Comparison of ENCODE assay signal across 13 cellular contexts in the genomic region with DNA sequence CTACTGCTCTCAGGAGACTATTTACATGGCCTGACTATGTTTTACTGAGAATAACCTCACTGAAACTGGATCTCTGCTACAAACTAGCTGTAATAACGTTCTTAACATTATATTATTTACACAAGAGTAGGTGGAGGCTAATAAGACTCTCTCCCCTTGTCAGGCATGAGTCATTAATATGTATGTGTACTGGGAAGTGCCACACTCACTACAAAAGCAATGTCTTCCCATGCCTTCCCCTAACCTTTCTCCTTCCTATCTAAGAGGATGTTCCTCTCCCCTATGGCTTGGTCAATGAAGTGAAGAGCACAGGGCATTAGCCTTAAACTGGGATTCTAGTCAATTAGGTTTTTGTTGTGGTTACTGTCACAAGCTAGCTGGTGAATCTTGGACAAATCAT.
A peak's percentile ranks its signal among the peaks of the same experiment; 100 is the strongest.
DNase-seq lines count a peak whose midpoint lies in the region; ATAC-seq lines count a peak whose summit lies in the region.
"Had no signal": no experiment of that assay in that cellular context is flagged by ENCODE, and none has a peak within 500 bp of the region (broad histone marks: within the 10 kb centered on the region; RNA-seq: fewer than 3 reads in every experiment).

No MANE protein-coding gene starts in this region.

- no peak for ATAC-seq in HG02973 (IDR thresholded peaks at IDR 0.05; ENCODE audit: unreplicated experiment)

- DNase-seq in NCI-H446 treated with DMSO at 0.1 percent for 48 hours (lab: John Stamatoyannopoulos, UW) (peak; percentile 45), NCI-H446 (lab: John Stamatoyannopoulos, UW) (no peak), NCI-H748 treated with DMSO at 0.1 percent for 48 hours (lab: John Stamatoyannopoulos, UW) (peak; percentile 80), fibroblast of peridontal ligament (ENCODE audit: extremely low read depth) (peak; percentile 20), stromal cell of bone marrow (ENCODE audit: low read depth) (peak; percentile 16), RKO (ENCODE audit: low spot score) (no peak)
- no peak for DNase-seq in effector CD8-positive, alpha-beta T cell (lab: John Stamatoyannopoulos, UW)
- DNase-seq: activated CD4-positive, alpha-beta T cell treated with anti-CD3 and anti-CD28 coated beads for 48 hours; activated gamma-delta T cell treated with Interleukin-2 at 50 U/mL for 16 hours; GDM1; glutamatergic neuron; NCI-H526 had no signal

Comparison
In these comparisons a context has a peak if more than half of its experiments do, and no peak if none do; other contexts are left out.
1. DNase-seq: peak in NCI-H446 treated with DMSO at 0.1 percent for 48 hours (single experiment), NCI-H748 treated with DMSO at 0.1 percent for 48 hours (single experiment), fibroblast of peridontal ligament (single experiment) and stromal cell of bone marrow (single experiment); none in NCI-H446 (0 of 2), effector CD8-positive, alpha-beta T cell (single experiment) and RKO (single experiment).